In genomic region chr1:154714638-154715037, GRCh38 we compare ENCODE assay signal across 10 cellular contexts.
DNase-seq lines count a peak whose midpoint lies in the region; ATAC-seq and TF ChIP-seq lines count a peak whose summit lies in the region.
"Had no signal": no experiment of that assay in that cellular context is flagged by ENCODE, and none has a peak within 500 bp of the region (broad histone marks: within the 10 kb centered on the region; RNA-seq: fewer than 3 reads in every experiment).

No MANE protein-coding gene starts in this region.

- no peaks in the 10 kb centered on the region for H3K36me3 Mint-ChIP-seq in progenitor cell of endocrine pancreas (ENCODE audit: insufficient read depth)

- H3K36me3 ChIP-seq in left ventricle myocardium inferior (peaks cover 10% of the 10 kb centered on the region), upper lobe of right lung (no peaks in the 10 kb centered on the region)
- H3K36me3 ChIP-seq: thoracic aorta had no signal

- H3K4me3 ChIP-seq in left ventricle myocardium inferior (no peak overlapping the region), fibroblast of the aortic adventitia (ENCODE audit: low read depth, low read length) (no peak overlapping the region), upper lobe of right lung (no peak overlapping the region)
- H3K4me3 ChIP-seq: thoracic aorta had no signal

- H3K4me3 Mint-ChIP-seq in progenitor cell of endocrine pancreas (ENCODE audit: low read depth), result no peak overlapping the region

- H3K9me3 ChIP-seq in left ventricle myocardium inferior (replicated peaks), result no peaks in the 10 kb centered on the region
- H3K9me3 ChIP-seq in upper lobe of right lung, result no peaks in the 10 kb centered on the region
- H3K9me3 ChIP-seq: thoracic aorta had no signal

- TF ChIP-seq CTCF in left ventricle myocardium inferior (IDR thresholded peaks at IDR 0.05; ENCODE audit: borderline replicate concordance), result no peak
- no peak for TF ChIP-seq CTCF in fibroblast of the aortic adventitia (IDR thresholded peaks at IDR 0.05; ENCODE audit: insufficient read depth, low read length)
- no peak for TF ChIP-seq CTCF in upper lobe of right lung (IDR thresholded peaks at IDR 0.05)
- TF ChIP-seq CTCF in progenitor cell of endocrine pancreas (IDR thresholded peaks at IDR 0.05; ENCODE audit: unreplicated experiment), result no peak

- H3K9me3 Mint-ChIP-seq in progenitor cell of endocrine pancreas (ENCODE audit: low read depth), result no peaks in the 10 kb centered on the region

- peaks cover 34% of the 10 kb centered on the region for H3K4me1 ChIP-seq in left ventricle myocardium inferior
- peaks cover 7% of the 10 kb centered on the region for H3K4me1 ChIP-seq in upper lobe of right lung

- H3K27me3 ChIP-seq in left ventricle myocardium inferior (ENCODE audit: low read depth) (no peaks in the 10 kb centered on the region), upper lobe of right lung (no peaks in the 10 kb centered on the region)

- H3K27ac Mint-ChIP-seq in progenitor cell of endocrine pancreas, result no peak overlapping the region

- peaks cover 38% of the 10 kb centered on the region for H3K27me3 Mint-ChIP-seq in progenitor cell of endocrine pancreas

- no peak overlapping the region for H3K27ac ChIP-seq in left ventricle myocardium inferior (replicated peaks)
- H3K27ac ChIP-seq in upper lobe of right lung, result no peak overlapping the region
- H3K27ac ChIP-seq: thoracic aorta had no signal

- ATAC-seq in Right ventricle myocardium inferior, result peak; percentile 53
- peak; percentile 92 for ATAC-seq in upper lobe of right lung
- no peak for ATAC-seq in HG03175 (IDR thresholded peaks at IDR 0.05; ENCODE audit: unreplicated experiment)
- ATAC-seq in HG02571 (IDR thresholded peaks at IDR 0.05; ENCODE audit: unreplicated experiment), result no peak

- intact Hi-C loops in Right ventricle myocardium inferior (cut with DNase I) (no loop called here), left ventricle myocardium inferior (cut with micrococcal nuclease) (no loop called here), upper lobe of right lung (cut with DNase I) (no loop called here)

- DNase-seq in Right ventricle myocardium inferior (ENCODE audit: missing footprints), result no peak
- no peak for DNase-seq in left ventricle myocardium inferior
- DNase-seq in RPMI7951 (ENCODE audit: low read depth), result peak; percentile 56
- DNase-seq in fibroblast of the aortic adventitia (ENCODE audit: low read depth), result peak; percentile 27
- DNase-seq in upper lobe of right lung, result no peak
- no peak for DNase-seq in progenitor cell of endocrine pancreas (ENCODE audit: low spot score, unreplicated experiment)
- DNase-seq: retina had no signal

- peaks cover 13% of the 10 kb centered on the region for H3K4me1 Mint-ChIP-seq in progenitor cell of endocrine pancreas (ENCODE audit: low read depth)

Comparison
In these comparisons a context has a peak if more than half of its experiments do, and no peak if none do; other contexts are left out.
1. ATAC-seq: peak in Right ventricle myocardium inferior (single experiment) and upper lobe of right lung (single experiment); none in HG03175 (single experiment) and HG02571 (single experiment).
2. DNase-seq: peak in RPMI7951 (single experiment) and fibroblast of the aortic adventitia (single experiment); none in Right ventricle myocardium inferior (single experiment), left ventricle myocardium inferior (single experiment), upper lobe of right lung (single experiment) and progenitor cell of endocrine pancreas (single experiment).